ENCODE assay signal across 1 cellular context in genomic region chr12:94641283-94641682, GRCh38.
TF ChIP-seq lines count a peak whose summit lies in the region.

No MANE protein-coding gene starts in this region.

TF ChIP-seq in GM12878, 131 proteins besides CTCF, POLR2A, EP300 and RAD21:
- no peak for TF ChIP-seq E4F1 (IDR thresholded peaks at IDR 0.05; ENCODE audit: borderline replicate concordance, partially characterized antibody)
- TF ChIP-seq JUNB (IDR thresholded peaks at IDR 0.05), result no peak
- no peak for TF ChIP-seq FOXM1 (IDR thresholded peaks at IDR 0.05; ENCODE audit: low read depth, low read length)
- no peak for TF ChIP-seq PBX3 (IDR thresholded peaks at IDR 0.05; ENCODE audit: insufficient replicate concordance, low read depth, low read length)
- TF ChIP-seq ZNF384 (IDR thresholded peaks at IDR 0.05; ENCODE audit: borderline replicate concordance, low read depth, low read length), result no peak
